Comparison of ENCODE assay signal across 29 cellular contexts in genomic region chr13:101157261-101157660, GRCh38.
DNase-seq lines count a peak whose midpoint lies in the region; ATAC-seq and TF ChIP-seq lines count a peak whose summit lies in the region.
"Had no signal": no experiment of that assay in that cellular context is flagged by ENCODE, and none has a peak within 500 bp of the region (broad histone marks: within the 10 kb centered on the region; RNA-seq: fewer than 3 reads in every experiment).

No MANE protein-coding gene starts in this region.

- H3K4me3 ChIP-seq in epithelial cell of proximal tubule (ENCODE audit: low read depth, low read length) (no peak overlapping the region), lower lobe of right lung (no peak overlapping the region)
- H3K4me3 ChIP-seq: gastrocnemius medialis, GM12878, pancreas, right atrium auricular region, stomach, tibial nerve had no signal

- no peaks in the 10 kb centered on the region for H3K4me1 ChIP-seq in lower lobe of right lung
- H3K4me1 ChIP-seq: gastrocnemius medialis, pancreas, stomach, tibial nerve had no signal

- intact Hi-C loops in lower lobe of right lung (cut with DNase I) = no loop called here

- no peak overlapping the region for H3K27ac ChIP-seq in lower lobe of right lung
- H3K27ac ChIP-seq: gastrocnemius medialis, pancreas, right atrium auricular region, stomach, tibial nerve had no signal

- TF ChIP-seq CTCF in epithelial cell of proximal tubule (conservative IDR thresholded peaks at IDR 0.05; ENCODE audit: low read depth, low read length) = no peak
- TF ChIP-seq CTCF in lower lobe of right lung (IDR thresholded peaks at IDR 0.05) = no peak

- H3K27me3 ChIP-seq in lower lobe of right lung (ENCODE audit: low read depth) = peaks cover 11% of the 10 kb centered on the region
- H3K27me3 ChIP-seq: gastrocnemius medialis, pancreas, right atrium auricular region, tibial nerve had no signal

- H3K9me3 ChIP-seq in lower lobe of right lung = no peaks in the 10 kb centered on the region
- H3K9me3 ChIP-seq: gastrocnemius medialis, pancreas, right atrium auricular region, stomach, tibial nerve had no signal

- ATAC-seq in HG02840 (IDR thresholded peaks at IDR 0.05; ENCODE audit: low FRiP score, unreplicated experiment) (no peak), lower lobe of right lung (no peak)
- ATAC-seq: gastrocnemius medialis, GM12878, pancreas had no signal

- DNase-seq in ELF-1 (ENCODE audit: low read depth, low spot score) (peak; percentile 45), NCI-H460 (ENCODE audit: extremely low read depth, low read depth) (peak; percentile 23), epithelial cell of proximal tubule (ENCODE audit: low read depth) (peak; percentile 19), renal cortical epithelial cell (ENCODE audit: low read depth) (peak; percentile 75), 8988T (no peak), lower lobe of right lung (no peak)
- DNase-seq: ACHN; activated CD4-positive, alpha-beta memory T cell treated with anti-CD3 and anti-CD28 coated beads for 36 hours; activated CD4-positive, CD25-positive, alpha-beta regulatory T cell treated with anti-CD3 and anti-CD28 coated beads, Interleukin-2, amount 50 U/mL, for 72 hours; activated CD8-positive, alpha-beta memory T cell treated with anti-CD3 and anti-CD28 coated beads, Interleukin-2, amount 50 U/mL, for 4 hours; activated naive CD4-positive, alpha-beta T cell treated with anti-CD3 and anti-CD28 coated beads, Interleukin-2, amount 10 ng/mL, durations not matched to agents 7 days and 5 days; amniotic stem cell; C1 segment of cervical spinal cord; COR-L47; DMS79 treated with DMSO at 0.1 percent for 48 hours; gastrocnemius medialis; HFFc6; hippocampal formation; NCI-H1092 treated with DMSO at 0.1 percent for 48 hours; NCI-H2029; NCI-H69; nephron progenitor cell; pancreas; stimulated activated CD4-positive, alpha-beta T cell treated with anti-CD3 and anti-CD28 coated beads, Interleukin-2, amount 100 ng/mL, for 24 hours; stomach had no signal

- no peaks in the 10 kb centered on the region for H3K36me3 ChIP-seq in lower lobe of right lung
- H3K36me3 ChIP-seq: gastrocnemius medialis, pancreas, right atrium auricular region, stomach, tibial nerve had no signal

Comparison
In these comparisons a context has a peak if more than half of its experiments do, and no peak if none do; other contexts are left out.
1. DNase-seq: peak in ELF-1 (single experiment), NCI-H460 (single experiment), epithelial cell of proximal tubule (single experiment) and renal cortical epithelial cell (single experiment); none in 8988T (single experiment) and lower lobe of right lung (single experiment).